In genomic region chr1:245464290-245464689, GRCh38 we compare ENCODE assay signal across 22 cellular contexts.
DNase-seq lines count a peak whose midpoint lies in the region; ATAC-seq and TF ChIP-seq lines count a peak whose summit lies in the region.
"Had no signal": no experiment of that assay in that cellular context is flagged by ENCODE, and none has a peak within 500 bp of the region (broad histone marks: within the 10 kb centered on the region; RNA-seq: fewer than 3 reads in every experiment).

No MANE protein-coding gene starts in this region.

- peaks cover 4% of the 10 kb centered on the region for H3K4me1 Mint-ChIP-seq in endothelial cell (ENCODE audit: unreplicated experiment)
- peaks cover 6% of the 10 kb centered on the region for H3K4me1 Mint-ChIP-seq in stimulated activated effector memory CD8-positive, alpha-beta T cell treated with anti-CD3 and anti-CD28 coated beads, Interleukin-12 subunit alpha, Interleukin-12 subunit beta, amount 100 ng/mL, for 72 hours

- H3K4me3 Mint-ChIP-seq in endothelial cell (ENCODE audit: unreplicated experiment), result peak overlapping the region; percentile 10
- H3K4me3 Mint-ChIP-seq in stimulated activated effector memory CD8-positive, alpha-beta T cell treated with anti-CD3 and anti-CD28 coated beads, Interleukin-12 subunit alpha, Interleukin-12 subunit beta, amount 100 ng/mL, for 72 hours, result no peak overlapping the region
- H3K4me3 Mint-ChIP-seq: activated CD4-positive, alpha-beta memory T cell treated with anti-CD3 and anti-CD28 coated beads for 36 hours had no signal

- H3K27me3 Mint-ChIP-seq in endothelial cell (ENCODE audit: unreplicated experiment), result peaks cover 6% of the 10 kb centered on the region

- TF ChIP-seq RAD21 in Ishikawa (IDR thresholded peaks at IDR 0.05; ENCODE audit: low read depth), result no peak

- no peak for TF ChIP-seq CTCF in endothelial cell (IDR thresholded peaks at IDR 0.05; ENCODE audit: unreplicated experiment)

- no peaks in the 10 kb centered on the region for H3K36me3 Mint-ChIP-seq in endothelial cell (ENCODE audit: low read depth, unreplicated experiment)
- peaks cover 8% of the 10 kb centered on the region for H3K36me3 Mint-ChIP-seq in stimulated activated effector memory CD8-positive, alpha-beta T cell treated with anti-CD3 and anti-CD28 coated beads, Interleukin-12 subunit alpha, Interleukin-12 subunit beta, amount 100 ng/mL, for 72 hours
- H3K36me3 Mint-ChIP-seq: activated CD4-positive, alpha-beta memory T cell treated with anti-CD3 and anti-CD28 coated beads for 36 hours had no signal

- no peak for ATAC-seq in stimulated activated effector memory CD8-positive, alpha-beta T cell treated with anti-CD3 and anti-CD28 coated beads, Interleukin-12 subunit alpha, Interleukin-12 subunit beta, amount 100 ng/mL, for 72 hours
- ATAC-seq in HG02852 (IDR thresholded peaks at IDR 0.05; ENCODE audit: unreplicated experiment), result no peak
- ATAC-seq: body of pancreas, left lobe of liver, Panc1 had no signal

- peak; percentile 1 for DNase-seq in activated CD4-positive, alpha-beta T cell treated with anti-CD3 and anti-CD28 coated beads for 4 hours
- no peak for DNase-seq in activated CD4-positive, alpha-beta T cell treated with anti-CD3 and anti-CD28 coated beads, Interleukin-2, amount 50 U/mL, for 48 hours
- DNase-seq in endothelial cell (ENCODE audit: low spot score), result no peak
- DNase-seq in stimulated activated effector memory CD8-positive, alpha-beta T cell treated with anti-CD3 and anti-CD28 coated beads, Interleukin-12 subunit alpha, Interleukin-12 subunit beta, amount 100 ng/mL, for 72 hours (ENCODE audit: low spot score in 2 of 2), result no peak
- DNase-seq in NCI-H1436 (lab: John Stamatoyannopoulos, UW), result no peak
- DNase-seq in GDM1 (lab: John Stamatoyannopoulos, UW), result no peak
- DNase-seq: 8988T; activated CD4-positive, alpha-beta memory T cell treated with anti-CD3 and anti-CD28 coated beads for 36 hours; activated CD8-positive, alpha-beta memory T cell treated with anti-CD3 and anti-CD28 coated beads, Interleukin-2, amount 50 U/mL, for 48 hours; activated gamma-delta T cell treated with Interleukin-2 at 50 U/mL for 16 hours; body of pancreas; GOT3; IMR-90; NCI-H1092; NCI-H1930; NCI-H526 treated with DMSO at 0.1 percent for 48 hours; SIG-M5; substantia nigra had no signal

- H3K27ac Mint-ChIP-seq in endothelial cell (ENCODE audit: unreplicated experiment), result no peak overlapping the region
- peak overlapping the region; percentile 70 for H3K27ac Mint-ChIP-seq in stimulated activated effector memory CD8-positive, alpha-beta T cell treated with anti-CD3 and anti-CD28 coated beads, Interleukin-12 subunit alpha, Interleukin-12 subunit beta, amount 100 ng/mL, for 72 hours
- H3K27ac Mint-ChIP-seq: activated CD4-positive, alpha-beta memory T cell treated with anti-CD3 and anti-CD28 coated beads for 36 hours had no signal

- H3K9me3 Mint-ChIP-seq in endothelial cell (ENCODE audit: unreplicated experiment), result no peaks in the 10 kb centered on the region
- peaks cover 6% of the 10 kb centered on the region for H3K9me3 Mint-ChIP-seq in stimulated activated effector memory CD8-positive, alpha-beta T cell treated with anti-CD3 and anti-CD28 coated beads, Interleukin-12 subunit alpha, Interleukin-12 subunit beta, amount 100 ng/mL, for 72 hours

- no peak for TF ChIP-seq EP300 in Ishikawa (IDR thresholded peaks at IDR 0.05; ENCODE audit: borderline replicate concordance)

TF ChIP-seq in Ishikawa, 13 proteins besides CTCF, POLR2A, EP300 and RAD21:
- TF ChIP-seq EGR1 (IDR thresholded peaks at IDR 0.05) (peak; percentile 70), ZBTB7A (IDR thresholded peaks at IDR 0.05; ENCODE audit: low read depth) (no peak)
TF ChIP-seq in Ishikawa: peak in this region for 1.

Comparison
In these comparisons a context has a peak if more than half of its experiments do, and no peak if none do; other contexts are left out.
1. DNase-seq: peak in activated CD4-positive, alpha-beta T cell treated with anti-CD3 and anti-CD28 coated beads for 4 hours (2 of 2); none in activated CD4-positive, alpha-beta T cell treated with anti-CD3 and anti-CD28 coated beads, Interleukin-2, amount 50 U/mL, for 48 hours (0 of 2), endothelial cell (single experiment), stimulated activated effector memory CD8-positive, alpha-beta T cell treated with anti-CD3 and anti-CD28 coated beads, Interleukin-12 subunit alpha, Interleukin-12 subunit beta, amount 100 ng/mL, for 72 hours (0 of 2), NCI-H1436 (single experiment) and GDM1 (single experiment).